In genomic region chr1:45135339-45135738, GRCh38 we compare ENCODE assay signal across 27 cellular contexts.
"Had no signal": no experiment of that assay in that cellular context is flagged by ENCODE, and none has a peak within 500 bp of the region (broad histone marks: within the 10 kb centered on the region; RNA-seq: fewer than 3 reads in every experiment).

No MANE protein-coding gene starts in this region.

- DNase-seq: activated CD4-positive, alpha-beta T cell treated with anti-CD3 and anti-CD28 coated beads, Interleukin-2, amount 10 ng/mL, durations not matched to agents 24 days and 14 days; activated CD4-positive, alpha-beta T cell treated with anti-CD3 and anti-CD28 coated beads, Interleukin-2, amount 50 U/mL, for 4 hours; activated CD8-positive, alpha-beta T cell treated with anti-CD3 and anti-CD28 coated beads for 36 hours; activated effector memory CD4-positive, alpha-beta T cell treated with anti-CD3 and anti-CD28 coated beads, Interleukin-2, amount 50 U/mL, for 16 hours; activated naive CD4-positive, alpha-beta T cell treated with Interleukin-2 at 50 U/mL for 16 hours; activated naive CD8-positive, alpha-beta T cell treated with anti-CD3 and anti-CD28 coated beads, Interleukin-2, amount 10 ng/mL, durations not matched to agents 7 days and 5 days; activated T-cell treated with anti-CD3 and anti-CD28 coated beads, Interleukin-2, amount 50 U/mL, for 1 hour; activated T-cell treated with anti-CD3 and anti-CD28 coated beads, Interleukin-2, amount 50 U/mL, for 72 hours; NCI-H1105; NCI-H1436; NCI-H1694; NCI-H1930; NCI-H2081 treated with DMSO at 0.1 percent for 48 hours; NCI-H226; NCI-H446 treated with DMSO at 0.1 percent for 48 hours; NCI-H524; NCI-H69; NCI-H82; SHP77; SJCRH30; T1000 had no signal

- H3K36me3 ChIP-seq: breast epithelium, SJCRH30 had no signal

- FAIRE-seq: astrocyte had no signal

- H3K4me3 ChIP-seq: body of pancreas, breast epithelium, SJCRH30, SK-N-MC had no signal

- ATAC-seq: activated CD8-positive, alpha-beta T cell treated with anti-CD3 and anti-CD28 coated beads for 36 hours; activated T-cell treated with anti-CD3 and anti-CD28 coated beads, Interleukin-2, amount 50 U/mL, for 72 hours; activated T-helper 17 cell treated with anti-CD3 and anti-CD28 coated beads, Interleukin-2, amount 50 U/mL, for 72 hours; Panc1 had no signal

- H3K27ac ChIP-seq: breast epithelium, SJCRH30, SK-N-MC had no signal

- H3K27me3 ChIP-seq: body of pancreas, breast epithelium had no signal

- H3K4me1 ChIP-seq: breast epithelium, SJCRH30 had no signal

- H3K9me3 ChIP-seq: body of pancreas, breast epithelium, SJCRH30 had no signal
